ENCODE assay signal across 19 cellular contexts in genomic region chr1:178573330-178573729, GRCh38.
A peak's percentile ranks its signal among the peaks of the same experiment; 100 is the strongest.
DNase-seq lines count a peak whose midpoint lies in the region; ATAC-seq, FAIRE-seq and TF ChIP-seq lines count a peak whose summit lies in the region.
"Had no signal": no experiment of that assay in that cellular context is flagged by ENCODE, and none has a peak within 500 bp of the region (broad histone marks: within the 10 kb centered on the region; RNA-seq: fewer than 3 reads in every experiment).

No MANE protein-coding gene starts in this region.

- peaks cover 29% of the 10 kb centered on the region; the same call in 2 of the 3 replicates for H3K4me1 Mint-ChIP-seq in GM23338
- H3K4me1 Mint-ChIP-seq in stimulated activated effector memory CD8-positive, alpha-beta T cell treated with anti-CD3 and anti-CD28 coated beads, Interleukin-12 subunit alpha, Interleukin-12 subunit beta, amount 100 ng/mL, for 72 hours: peaks cover 7% of the 10 kb centered on the region

- no peaks in the 10 kb centered on the region; the same call in 2 of the 3 replicates for H3K9me3 Mint-ChIP-seq in GM23338
- no peaks in the 10 kb centered on the region for H3K9me3 Mint-ChIP-seq in stimulated activated effector memory CD8-positive, alpha-beta T cell treated with anti-CD3 and anti-CD28 coated beads, Interleukin-12 subunit alpha, Interleukin-12 subunit beta, amount 100 ng/mL, for 72 hours
- H3K9me3 Mint-ChIP-seq: activated T-cell treated with anti-CD3 and anti-CD28 coated beads, Interleukin-2, amount 50 U/mL, for 24 hours; effector memory CD8-positive, alpha-beta T cell; naive thymus-derived CD8-positive, alpha-beta T cell had no signal

- in situ Hi-C loops in HAP-1 (cut with MboI; ENCODE audit: low sequenced_read_pairs): no loop called here

- H3K4me1 ChIP-seq in GM23338 (ENCODE audit: insufficient read depth) (peaks cover 16% of the 10 kb centered on the region), HAP-1 (peaks cover 8% of the 10 kb centered on the region)

- no peaks in the 10 kb centered on the region for H3K36me3 Mint-ChIP-seq in GM23338 (ENCODE audit: low read depth)
- no peaks in the 10 kb centered on the region for H3K36me3 Mint-ChIP-seq in stimulated activated effector memory CD8-positive, alpha-beta T cell treated with anti-CD3 and anti-CD28 coated beads, Interleukin-12 subunit alpha, Interleukin-12 subunit beta, amount 100 ng/mL, for 72 hours

- no peak for ATAC-seq in GM23338
- peak; percentile 63 for ATAC-seq in HG03342 (IDR thresholded peaks at IDR 0.05; ENCODE audit: unreplicated experiment)
- ATAC-seq in stimulated activated effector memory CD8-positive, alpha-beta T cell treated with anti-CD3 and anti-CD28 coated beads, Interleukin-12 subunit alpha, Interleukin-12 subunit beta, amount 100 ng/mL, for 72 hours: peak; percentile 74
- ATAC-seq: effector memory CD8-positive, alpha-beta T cell; HCT116; naive thymus-derived CD8-positive, alpha-beta T cell; sciatic nerve had no signal

- H3K27me3 Mint-ChIP-seq in GM23338 (ENCODE audit: insufficient read depth, low read depth, poor library complexity): no peaks in the 10 kb centered on the region

- no peak for FAIRE-seq in D721Med (lab: Jason Lieb, UNC)

- H2AFZ ChIP-seq in GM23338: peak overlapping the region; percentile 23; the same call in 1 of the 2 replicates

- H3F3A ChIP-seq in GM23338 (replicated peaks; ENCODE audit: low read depth): no peaks in the 10 kb centered on the region

- peak; percentile 31 for DNase-seq in DMS53 (lab: John Stamatoyannopoulos, UW)
- no peak for DNase-seq in DMS53 treated with DMSO at 0.1 percent for 48 hours (lab: John Stamatoyannopoulos, UW; ENCODE audit: unreplicated experiment)
- DNase-seq in GM23338 (ENCODE audit: low spot score): no peak
- no peak for DNase-seq in stimulated activated effector memory CD8-positive, alpha-beta T cell treated with anti-CD3 and anti-CD28 coated beads, Interleukin-12 subunit alpha, Interleukin-12 subunit beta, amount 100 ng/mL, for 72 hours (ENCODE audit: low spot score in 2 of 2)
- DNase-seq in D721Med (ENCODE audit: insufficient read length, low spot score): no peak
- DNase-seq in HAP-1 (ENCODE audit: low spot score in 2 of 2): no peak
- no peak for DNase-seq in foreskin fibroblast
- DNase-seq: 8988T; activated CD4-positive, CD25-positive, alpha-beta regulatory T cell; activated T-cell treated with anti-CD3 and anti-CD28 coated beads, Interleukin-2, amount 50 U/mL, for 24 hours; aorta; effector memory CD8-positive, alpha-beta T cell; kidney glomerular epithelial cell; naive thymus-derived CD8-positive, alpha-beta T cell; NCI-H187 treated with DMSO at 0.1 percent for 48 hours; SK-N-SH had no signal

- no peaks in the 10 kb centered on the region for H3K36me3 ChIP-seq in GM23338 (ENCODE audit: insufficient read depth)
- H3K36me3 ChIP-seq in HAP-1 (replicated peaks): no peaks in the 10 kb centered on the region

- H3K79me2 ChIP-seq in GM23338 (replicated peaks; ENCODE audit: insufficient read depth): no peaks in the 10 kb centered on the region

- H3K4me3 Mint-ChIP-seq in GM23338: no peak overlapping the region
- H3K4me3 Mint-ChIP-seq in stimulated activated effector memory CD8-positive, alpha-beta T cell treated with anti-CD3 and anti-CD28 coated beads, Interleukin-12 subunit alpha, Interleukin-12 subunit beta, amount 100 ng/mL, for 72 hours: no peak overlapping the region
- H3K4me3 Mint-ChIP-seq: activated T-cell treated with anti-CD3 and anti-CD28 coated beads, Interleukin-2, amount 50 U/mL, for 24 hours; effector memory CD8-positive, alpha-beta T cell; naive thymus-derived CD8-positive, alpha-beta T cell had no signal

- H4K20me1 ChIP-seq in GM23338 (replicated peaks; ENCODE audit: insufficient read depth): no peaks in the 10 kb centered on the region

- H3K9me3 ChIP-seq in HAP-1: no peaks in the 10 kb centered on the region
- H3K9me3 ChIP-seq: SK-N-SH had no signal

- H3K27ac ChIP-seq in GM23338 (ENCODE audit: low read depth): no peak overlapping the region

- no peak overlapping the region for H3K27ac Mint-ChIP-seq in GM23338
- no peak overlapping the region for H3K27ac Mint-ChIP-seq in stimulated activated effector memory CD8-positive, alpha-beta T cell treated with anti-CD3 and anti-CD28 coated beads, Interleukin-12 subunit alpha, Interleukin-12 subunit beta, amount 100 ng/mL, for 72 hours
- H3K27ac Mint-ChIP-seq: activated T-cell treated with anti-CD3 and anti-CD28 coated beads, Interleukin-2, amount 50 U/mL, for 24 hours; effector memory CD8-positive, alpha-beta T cell; naive thymus-derived CD8-positive, alpha-beta T cell had no signal

- H3K9me2 ChIP-seq in GM23338 (ENCODE audit: insufficient read depth): no peaks in the 10 kb centered on the region
- H3K9me2 ChIP-seq: SK-N-SH had no signal

- no peak overlapping the region for H3K4me3 ChIP-seq in GM23338
- no peak overlapping the region for H3K4me3 ChIP-seq in HAP-1
- H3K4me3 ChIP-seq in foreskin fibroblast (ENCODE audit: low read depth in 1 of 2, low read length in 2 of 2): no peak overlapping the region

- TF ChIP-seq CTCF in GM23338 (conservative IDR thresholded peaks at IDR 0.05; ENCODE audit: low read depth in 2 of 2) (no peak), D721Med (IDR thresholded peaks at IDR 0.05; ENCODE audit: insufficient read depth, missing control alignments) (no peak), foreskin fibroblast (IDR thresholded peaks at IDR 0.05; ENCODE audit: low read depth, low read length) (no peak)

- no peak overlapping the region for H3K4me2 ChIP-seq in GM23338
- H3K4me2 ChIP-seq: SK-N-SH had no signal

- H3K27me3 ChIP-seq in GM23338 (ENCODE audit: insufficient read depth): no peaks in the 10 kb centered on the region
- no peaks in the 10 kb centered on the region for H3K27me3 ChIP-seq in HAP-1 (ENCODE audit: low read depth)

TF ChIP-seq in GM23338, 12 proteins besides CTCF, POLR2A, EP300 and RAD21 (continues in another document):
- TF ChIP-seq STAT1 (IDR thresholded peaks at IDR 0.05; ENCODE audit: unreplicated experiment) (no peak), EZH2phosphoT487 (IDR thresholded peaks at IDR 0.05; ENCODE audit: unreplicated experiment) (no peak), ZNF331 (CRISPR knock-in tag; IDR thresholded peaks at IDR 0.05; ENCODE audit: low read depth) (no peak), NANOG (IDR thresholded peaks at IDR 0.05; ENCODE audit: borderline replicate concordance) (no peak), POLR2AphosphoS5 (IDR thresholded peaks at IDR 0.05; ENCODE audit: low read depth) (no peak), REST (IDR thresholded peaks at IDR 0.05; ENCODE audit: unreplicated experiment) (no peak), JUNB (IDR thresholded peaks at IDR 0.05; ENCODE audit: unreplicated experiment) (no peak)
